8 cellular contexts compared by ENCODE assay signal in genomic region chr16:87550510-87550961, GRCh38.
A peak's percentile ranks its signal among the peaks of the same experiment; 100 is the strongest.
DNase-seq lines count a peak whose midpoint lies in the region; ATAC-seq, FAIRE-seq and TF ChIP-seq lines count a peak whose summit lies in the region.

No MANE protein-coding gene starts in this region.

- no peak for ATAC-seq in GM18502 (IDR thresholded peaks at IDR 0.05; ENCODE audit: poor library complexity, unreplicated experiment)

- no peak for FAIRE-seq in RCC 7860 (lab: Jason Lieb, UNC)

- H3K4me3 ChIP-seq in LNCaP clone FGC (ENCODE audit: low read depth, low read length), result no peak overlapping the region
- H3K4me3 ChIP-seq in fibroblast of mammary gland (ENCODE audit: control insufficient read depth, low read depth, low read length), result no peak overlapping the region

- peak; percentile 87 for TF ChIP-seq CTCF in LNCaP clone FGC (IDR thresholded peaks at IDR 0.05; ENCODE audit: control insufficient read depth, extremely low read depth, insufficient read depth)
- peak; percentile 71 for TF ChIP-seq CTCF in fibroblast of mammary gland (conservative IDR thresholded peaks at IDR 0.05; ENCODE audit: control insufficient read depth, insufficient read depth, low read depth, low read length)

- DNase-seq in CD1c-positive myeloid dendritic cell (ENCODE audit: extremely low spot score) (peak; percentile 46), LNCaP clone FGC (ENCODE audit: low read depth) (no peak), activated T-cell treated with anti-CD3 and anti-CD28 coated beads for 48 hours (ENCODE audit: low read depth) (peak; percentile 50), fibroblast of mammary gland (ENCODE audit: low read depth) (no peak), retina (peak; percentile 71), OCI-M2 (lab: John Stamatoyannopoulos, UW; ENCODE audit: unreplicated experiment) (no peak), RCC 7860 (ENCODE audit: low spot score) (no peak)

Comparison
In these comparisons a context has a peak if more than half of its experiments do, and no peak if none do; other contexts are left out.
1. DNase-seq: peak in CD1c-positive myeloid dendritic cell (single experiment), activated T-cell treated with anti-CD3 and anti-CD28 coated beads for 48 hours (single experiment) and retina (single experiment); none in LNCaP clone FGC (single experiment), fibroblast of mammary gland (single experiment), OCI-M2 (single experiment) and RCC 7860 (single experiment).